ENCODE assay signal across 8 cellular contexts in the genomic region with DNA sequence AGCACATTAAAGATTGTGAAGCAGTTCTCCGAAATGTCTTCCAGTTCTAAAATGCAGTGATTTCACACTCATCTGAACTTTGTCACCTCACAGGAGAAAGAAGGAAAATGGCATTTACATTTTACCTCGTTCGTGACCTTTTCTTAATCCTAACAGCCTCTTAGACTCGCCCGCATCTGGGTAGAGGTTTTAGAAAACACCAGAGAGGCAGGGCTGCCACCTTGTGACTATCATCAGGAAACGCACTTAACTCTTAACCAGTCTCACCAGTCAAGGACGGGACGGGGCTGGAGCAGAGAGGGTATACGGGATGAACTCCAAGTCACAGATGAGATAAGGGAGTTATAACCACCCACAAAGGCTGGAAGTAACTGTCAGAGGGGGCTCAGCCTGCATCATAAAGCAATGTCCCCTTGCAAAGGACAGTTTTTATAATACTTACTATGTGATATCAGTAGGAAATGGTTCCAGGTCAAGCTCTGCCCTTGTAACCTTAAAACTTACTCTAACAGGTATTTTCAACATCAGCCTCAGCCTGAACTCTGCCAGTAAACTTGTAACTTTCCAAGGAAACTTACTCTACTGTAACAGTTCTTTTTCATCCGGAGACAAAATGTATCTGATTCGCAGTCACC. TPM values are rescaled to one million over a fixed set of nuclear protein-coding genes. Genes with fewer than 3 reads are reported as not detected.
A peak's percentile ranks its signal among the peaks of the same experiment; 100 is the strongest.
DNase-seq lines count a peak whose midpoint lies in the region; ATAC-seq and TF ChIP-seq lines count a peak whose summit lies in the region.

No MANE protein-coding gene starts in this region.

- H3K9me3 Mint-ChIP-seq in endodermal cell (peaks cover 12% of the 10 kb centered on the region), neural crest cell (peaks cover 5% of the 10 kb centered on the region)

- WGBS in endodermal cell (ENCODE audit: insufficient coverage in 1 of 2, insufficient read length in 1 of 2), 2 experiments, result 25 to 32% methylated on average over 4 to 11 of the region's 11 CpGs

- no peaks in the 10 kb centered on the region for H3K4me1 ChIP-seq in endodermal cell (ENCODE audit: control insufficient read depth, insufficient read depth, low read length)

- H3K4me3 ChIP-seq in AG10803 (ENCODE audit: low read length) (no peak overlapping the region), endodermal cell (ENCODE audit: low read length) (no peak overlapping the region)

- TF ChIP-seq CTCF in AG10803 (conservative IDR thresholded peaks at IDR 0.05; ENCODE audit: low read length) (peak; percentile 65), endodermal cell (conservative IDR thresholded peaks at IDR 0.05) (peak; percentile 70), neural crest cell (conservative IDR thresholded peaks at IDR 0.05) (peak; percentile 54)

- H3K27me3 Mint-ChIP-seq in endodermal cell (ENCODE audit: insufficient read depth), result peaks cover 31% of the 10 kb centered on the region
- H3K27me3 Mint-ChIP-seq in neural crest cell (ENCODE audit: low read depth), result peaks cover 49% of the 10 kb centered on the region

- no peaks in the 10 kb centered on the region for H3K4me1 Mint-ChIP-seq in endodermal cell
- no peaks in the 10 kb centered on the region for H3K4me1 Mint-ChIP-seq in neural crest cell

- H3K27ac ChIP-seq in endodermal cell (ENCODE audit: low read depth, low read length), result no peak overlapping the region

- peak; percentile 45 for DNase-seq in AG10803 (ENCODE audit: low read depth)
- DNase-seq in H4 (ENCODE audit: low spot score), result peak; percentile 56
- DNase-seq in NCI-H460 (ENCODE audit: extremely low read depth, low read depth), result peak; percentile 32
- peak; percentile 27 for DNase-seq in activated CD4-positive, alpha-beta T cell treated with anti-CD3 and anti-CD28 coated beads, Interleukin-2, amount 50 U/mL, for 1 hour
- peak; percentile 80 for DNase-seq in endodermal cell
- no peak for DNase-seq in neural crest cell (ENCODE audit: low read depth, low spot score)

- H3K36me3 Mint-ChIP-seq in endodermal cell (ENCODE audit: low read depth) (no peaks in the 10 kb centered on the region), neural crest cell (ENCODE audit: low read depth) (no peaks in the 10 kb centered on the region)

- no peak overlapping the region for H3K9ac ChIP-seq in endodermal cell (ENCODE audit: extremely low read depth, low read length, poor library complexity, severe bottlenecking)

- no peaks in the 10 kb centered on the region for H3K9me3 ChIP-seq in endodermal cell (ENCODE audit: control insufficient read depth, low read length)

- no peaks in the 10 kb centered on the region for H3K36me3 ChIP-seq in endodermal cell (ENCODE audit: control insufficient read depth, insufficient read depth, low read length)

- H3K27me3 ChIP-seq in endodermal cell (ENCODE audit: control insufficient read depth, insufficient read depth, low read length, poor library complexity, severe bottlenecking), result peaks cover 44% of the 10 kb centered on the region

- H3K4me3 Mint-ChIP-seq in endodermal cell (no peak overlapping the region), neural crest cell (no peak overlapping the region)

- ATAC-seq in GM21367 (IDR thresholded peaks at IDR 0.05; ENCODE audit: unreplicated experiment), result no peak
- ATAC-seq in HG03378 (IDR thresholded peaks at IDR 0.05; ENCODE audit: unreplicated experiment), result no peak

- no peak overlapping the region for H3K27ac Mint-ChIP-seq in endodermal cell
- H3K27ac Mint-ChIP-seq in neural crest cell (ENCODE audit: unreplicated experiment), result no peak overlapping the region

RNA-seq across cellular contexts. Expression of gene CEACAM6, which starts 8.6 kb away (rescaled TPM):
- not detected in 2 replicates for total RNA-seq in H4 (2014; rRNA removed; shearing (Covaris generic))
- total RNA-seq in NCI-H460 (2014; rRNA removed; shearing (Covaris generic)), result not detected in 2 replicates
- not detected in 2 replicates for polyA plus RNA-seq in NCI-H460 (2014; cell fraction: nucleus; rRNA removed)
- not detected for total RNA-seq in endodermal cell
- polyA plus RNA-seq in endodermal cell (2013, experiment 1 of 2), result not detected
- not detected for polyA plus RNA-seq in endodermal cell (2013, experiment 2 of 2)
- total RNA-seq in neural crest cell, result not detected in 2 replicates

RNA-seq across cellular contexts. Expression of gene CEACAM5, which starts 38.3 kb away (rescaled TPM):
- total RNA-seq in H4 (2014; rRNA removed; shearing (Covaris generic)), result not detected in 2 replicates
- not detected in 2 replicates for total RNA-seq in NCI-H460 (2014; rRNA removed; shearing (Covaris generic))
- polyA plus RNA-seq in NCI-H460 (2014; cell fraction: nucleus; rRNA removed), result not detected in 2 replicates
- total RNA-seq in endodermal cell (not detected), neural crest cell (not detected in 2 replicates)
- polyA plus RNA-seq in endodermal cell (2013, experiment 1 of 2), result not detected
- not detected for polyA plus RNA-seq in endodermal cell (2013, experiment 2 of 2)

RNA-seq across cellular contexts. Expression of gene CEACAM3, which starts 49.7 kb away (rescaled TPM):
- total RNA-seq in H4 (2014; rRNA removed; shearing (Covaris generic)), result not detected in 2 replicates
- total RNA-seq in NCI-H460 (2014; rRNA removed; shearing (Covaris generic)), result not detected in 2 replicates
- not detected in 2 replicates for polyA plus RNA-seq in NCI-H460 (2014; cell fraction: nucleus; rRNA removed)
- total RNA-seq in endodermal cell (not detected), neural crest cell (not detected in 2 replicates)
- not detected for polyA plus RNA-seq in endodermal cell (2013, experiment 1 of 2)
- not detected for polyA plus RNA-seq in endodermal cell (2013, experiment 2 of 2)

RNA-seq across cellular contexts. Expression of gene CEACAM7, which starts 58.6 kb away (rescaled TPM):
- total RNA-seq in H4 (2014; rRNA removed; shearing (Covaris generic)), result not detected in 2 replicates
- total RNA-seq in NCI-H460 (2014; rRNA removed; shearing (Covaris generic)), result not detected in 2 replicates
- not detected in 2 replicates for polyA plus RNA-seq in NCI-H460 (2014; cell fraction: nucleus; rRNA removed)
- total RNA-seq in endodermal cell (not detected), neural crest cell (not detected in 2 replicates)
- not detected for polyA plus RNA-seq in endodermal cell (2013, experiment 1 of 2)
- not detected for polyA plus RNA-seq in endodermal cell (2013, experiment 2 of 2)
